31 cellular contexts compared by ENCODE assay signal in genomic region chr5:98128846-98129245, GRCh38.
"Had no signal": no experiment of that assay in that cellular context is flagged by ENCODE, and none has a peak within 500 bp of the region (broad histone marks: within the 10 kb centered on the region; RNA-seq: fewer than 3 reads in every experiment).

No MANE protein-coding gene starts in this region.

- H3K36me3 ChIP-seq: adrenal gland, colonic mucosa, esophagus squamous epithelium, gastroesophageal sphincter had no signal

- H3K4me1 Mint-ChIP-seq: activated CD4-positive, alpha-beta T cell treated with anti-CD3 and anti-CD28 coated beads for 36 hours; activated CD4-positive, alpha-beta T cell treated with anti-CD3 and anti-CD28 coated beads, Interleukin-2, amount 10 ng/mL, durations not matched to agents 24 days and 14 days; activated CD8-positive, alpha-beta memory T cell treated with anti-CD3 and anti-CD28 coated beads, Interleukin-2, amount 10 ng/mL, durations not matched to agents 7 days and 5 days; activated naive CD4-positive, alpha-beta T cell treated with anti-CD3 and anti-CD28 coated beads, Interleukin-2, amount 50 U/mL, for 24 hours; activated naive CD8-positive, alpha-beta T cell treated with anti-CD3 and anti-CD28 coated beads for 36 hours; activated naive CD8-positive, alpha-beta T cell treated with anti-CD3 and anti-CD28 coated beads, Interleukin-2, amount 50 U/mL, for 24 hours had no signal

- H3K36me3 Mint-ChIP-seq: activated CD4-positive, alpha-beta memory T cell treated with anti-CD3 and anti-CD28 coated beads for 36 hours; activated CD8-positive, alpha-beta memory T cell treated with anti-CD3 and anti-CD28 coated beads, Interleukin-2, amount 10 ng/mL, durations not matched to agents 7 days and 5 days; activated naive CD4-positive, alpha-beta T cell treated with anti-CD3 and anti-CD28 coated beads, Interleukin-2, amount 50 U/mL, for 24 hours; activated naive CD8-positive, alpha-beta T cell treated with anti-CD3 and anti-CD28 coated beads for 36 hours had no signal

- H3K4me1 ChIP-seq: adrenal gland, body of pancreas, colonic mucosa, esophagus squamous epithelium, gastroesophageal sphincter had no signal

- H3K27me3 ChIP-seq: adrenal gland, body of pancreas, colonic mucosa, esophagus squamous epithelium, gastroesophageal sphincter had no signal

- H3K9me3 Mint-ChIP-seq: activated CD4-positive, alpha-beta T cell treated with anti-CD3 and anti-CD28 coated beads, Interleukin-2, amount 10 ng/mL, durations not matched to agents 24 days and 14 days; activated naive CD4-positive, alpha-beta T cell treated with anti-CD3 and anti-CD28 coated beads for 36 hours; activated naive CD4-positive, alpha-beta T cell treated with anti-CD3 and anti-CD28 coated beads, Interleukin-2, amount 50 U/mL, for 24 hours; activated T-helper 1 cell treated with anti-CD3 and anti-CD28 coated beads, Interleukin-12 subunit alpha, Interleukin-12 subunit beta, Interleukin-2, Interleukin-4 antibody, amounts not matched to agents 30 ng/mL and 10 ng/mL and 1 ng/mL, durations not matched to agents 14 hours and 24 hours and 36 hours; activated T-helper 2 cell treated with anti-CD3 and anti-CD28 coated beads, Interferon-gamma antibody, Interleukin-2, Interleukin-4, amounts not matched to agents 10 μg/mL and 5 μg/mL and 100 μg/mL, durations not matched to agents 14 hours and 24 hours and 36 hours had no signal

- H3K27ac Mint-ChIP-seq: activated CD4-positive, alpha-beta memory T cell treated with anti-CD3 and anti-CD28 coated beads for 36 hours; activated CD4-positive, alpha-beta T cell treated with anti-CD3 and anti-CD28 coated beads for 36 hours; activated CD4-positive, alpha-beta T cell treated with anti-CD3 and anti-CD28 coated beads, Interleukin-2, amount 10 ng/mL, durations not matched to agents 24 days and 14 days; activated CD8-positive, alpha-beta memory T cell treated with anti-CD3 and anti-CD28 coated beads, Interleukin-2, amount 10 ng/mL, durations not matched to agents 7 days and 5 days; activated CD8-positive, alpha-beta T cell treated with anti-CD3 and anti-CD28 coated beads, Interleukin-2, amount 10 ng/mL, durations not matched to agents 7 days and 5 days; activated naive CD4-positive, alpha-beta T cell treated with anti-CD3 and anti-CD28 coated beads for 36 hours; activated naive CD4-positive, alpha-beta T cell treated with anti-CD3 and anti-CD28 coated beads, Interleukin-2, amount 50 U/mL, for 24 hours; activated naive CD8-positive, alpha-beta T cell treated with anti-CD3 and anti-CD28 coated beads for 36 hours; activated naive CD8-positive, alpha-beta T cell treated with anti-CD3 and anti-CD28 coated beads, Interleukin-2, amount 50 U/mL, for 24 hours; activated T-helper 1 cell treated with anti-CD3 and anti-CD28 coated beads, Interleukin-12 subunit alpha, Interleukin-12 subunit beta, Interleukin-2, Interleukin-4 antibody, amounts not matched to agents 30 ng/mL and 10 ng/mL and 1 ng/mL, durations not matched to agents 14 hours and 24 hours and 36 hours; activated T-helper 2 cell treated with anti-CD3 and anti-CD28 coated beads, Interferon-gamma antibody, Interleukin-2, Interleukin-4, amounts not matched to agents 10 μg/mL and 5 μg/mL and 100 μg/mL, durations not matched to agents 14 hours and 24 hours and 36 hours had no signal

- ATAC-seq: activated CD4-positive, alpha-beta T cell treated with anti-CD3 and anti-CD28 coated beads for 36 hours; activated CD8-positive, alpha-beta memory T cell treated with anti-CD3 and anti-CD28 coated beads, Interleukin-2, amount 10 ng/mL, durations not matched to agents 7 days and 5 days; activated CD8-positive, alpha-beta T cell treated with anti-CD3 and anti-CD28 coated beads, Interleukin-2, amount 10 ng/mL, durations not matched to agents 7 days and 5 days; activated naive CD8-positive, alpha-beta T cell treated with anti-CD3 and anti-CD28 coated beads, Interleukin-2, amount 50 U/mL, for 24 hours; body of pancreas; gastroesophageal sphincter had no signal

- H3K4me3 Mint-ChIP-seq: activated CD4-positive, alpha-beta memory T cell treated with anti-CD3 and anti-CD28 coated beads for 36 hours; activated CD4-positive, alpha-beta T cell treated with anti-CD3 and anti-CD28 coated beads for 36 hours; activated CD4-positive, alpha-beta T cell treated with anti-CD3 and anti-CD28 coated beads, Interleukin-2, amount 10 ng/mL, durations not matched to agents 24 days and 14 days; activated CD8-positive, alpha-beta memory T cell treated with anti-CD3 and anti-CD28 coated beads, Interleukin-2, amount 10 ng/mL, durations not matched to agents 7 days and 5 days; activated CD8-positive, alpha-beta T cell treated with anti-CD3 and anti-CD28 coated beads, Interleukin-2, amount 10 ng/mL, durations not matched to agents 7 days and 5 days; activated naive CD4-positive, alpha-beta T cell treated with anti-CD3 and anti-CD28 coated beads for 36 hours; activated naive CD4-positive, alpha-beta T cell treated with anti-CD3 and anti-CD28 coated beads, Interleukin-2, amount 50 U/mL, for 24 hours; activated naive CD8-positive, alpha-beta T cell treated with anti-CD3 and anti-CD28 coated beads for 36 hours; activated naive CD8-positive, alpha-beta T cell treated with anti-CD3 and anti-CD28 coated beads, Interleukin-2, amount 50 U/mL, for 24 hours; activated T-helper 1 cell treated with anti-CD3 and anti-CD28 coated beads, Interleukin-12 subunit alpha, Interleukin-12 subunit beta, Interleukin-2, Interleukin-4 antibody, amounts not matched to agents 30 ng/mL and 10 ng/mL and 1 ng/mL, durations not matched to agents 14 hours and 24 hours and 36 hours had no signal

- H3K9me3 ChIP-seq: adrenal gland, body of pancreas, colonic mucosa, esophagus squamous epithelium, gastroesophageal sphincter had no signal

- H3K4me3 ChIP-seq: adrenal gland, body of pancreas, colonic mucosa, esophagus squamous epithelium, gastroesophageal sphincter had no signal

- H3K27ac ChIP-seq: adrenal gland, body of pancreas, colonic mucosa, epithelial cell of prostate, esophagus squamous epithelium, gastroesophageal sphincter had no signal

- H3K27me3 Mint-ChIP-seq: activated CD4-positive, alpha-beta memory T cell treated with anti-CD3 and anti-CD28 coated beads for 36 hours; activated CD4-positive, alpha-beta T cell treated with anti-CD3 and anti-CD28 coated beads for 36 hours; activated CD4-positive, alpha-beta T cell treated with anti-CD3 and anti-CD28 coated beads, Interleukin-2, amount 10 ng/mL, durations not matched to agents 24 days and 14 days; activated CD8-positive, alpha-beta memory T cell treated with anti-CD3 and anti-CD28 coated beads, Interleukin-2, amount 10 ng/mL, durations not matched to agents 7 days and 5 days; activated naive CD8-positive, alpha-beta T cell treated with anti-CD3 and anti-CD28 coated beads for 36 hours; activated naive CD8-positive, alpha-beta T cell treated with anti-CD3 and anti-CD28 coated beads, Interleukin-2, amount 50 U/mL, for 24 hours had no signal

- DNase-seq: activated CD4-positive, alpha-beta memory T cell treated with anti-CD3 and anti-CD28 coated beads for 36 hours; activated CD4-positive, alpha-beta T cell treated with anti-CD3 and anti-CD28 coated beads for 36 hours; activated CD4-positive, alpha-beta T cell treated with anti-CD3 and anti-CD28 coated beads, Interleukin-2, amount 10 ng/mL, durations not matched to agents 24 days and 14 days; activated CD4-positive, CD25-positive, alpha-beta regulatory T cell; activated CD4-positive, CD25-positive, alpha-beta regulatory T cell treated with anti-CD3 and anti-CD28 coated beads, Interleukin-2, amount 50 U/mL, for 72 hours; activated CD8-positive, alpha-beta memory T cell treated with anti-CD3 and anti-CD28 coated beads, Interleukin-2, amount 10 ng/mL, durations not matched to agents 7 days and 5 days; activated CD8-positive, alpha-beta memory T cell treated with anti-CD3 and anti-CD28 coated beads, Interleukin-2, amount 50 U/mL, for 4 hours; activated CD8-positive, alpha-beta T cell treated with anti-CD3 and anti-CD28 coated beads, Interleukin-2, amount 10 ng/mL, durations not matched to agents 7 days and 5 days; activated effector memory CD4-positive, alpha-beta T cell treated with anti-CD3 and anti-CD28 coated beads, Interleukin-2, amount 50 U/mL, for 16 hours; activated naive CD4-positive, alpha-beta T cell treated with anti-CD3 and anti-CD28 coated beads for 36 hours; activated naive CD8-positive, alpha-beta T cell treated with anti-CD3 and anti-CD28 coated beads for 36 hours; activated naive CD8-positive, alpha-beta T cell treated with anti-CD3 and anti-CD28 coated beads, Interleukin-2, amount 50 U/mL, for 24 hours; activated T-cell treated with anti-CD3 and anti-CD28 coated beads, Interleukin-2, amount 50 U/mL, for 1 hour; activated T-cell treated with anti-CD3 and anti-CD28 coated beads, Interleukin-2, amount 50 U/mL, for 48 hours; adrenal gland; amygdala; aorta; body of pancreas; central memory CD4-positive, alpha-beta T cell; cerebellar nuclear complex; colonic mucosa; effector CD8-positive, alpha-beta T cell; esophagus squamous epithelium; foreskin melanocyte; head of caudate nucleus; T-helper 2 cell had no signal
